ENCODE assay signal across 19 cellular contexts in the genomic region with DNA sequence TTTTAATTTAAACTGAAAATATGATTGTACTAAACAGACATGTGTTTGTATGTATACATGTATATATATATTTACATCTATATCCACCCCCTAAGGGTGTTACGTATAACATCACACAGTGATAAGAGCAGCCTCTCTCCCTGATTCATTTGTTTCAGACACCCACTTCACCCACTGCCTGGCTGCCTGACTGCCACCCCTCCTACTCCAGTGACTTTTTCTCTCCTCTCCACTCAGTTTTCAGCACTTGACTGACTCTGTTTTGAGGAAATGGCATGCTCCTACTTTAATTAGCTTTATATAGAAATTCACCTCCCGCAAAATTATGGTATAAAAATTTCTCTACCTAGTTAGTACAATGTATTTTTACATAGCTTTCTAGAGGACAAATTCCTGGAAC. TPM values are rescaled to one million over a fixed set of nuclear protein-coding genes. Genes with fewer than 3 reads are reported as not detected.
DNase-seq lines count a peak whose midpoint lies in the region; ATAC-seq and TF ChIP-seq lines count a peak whose summit lies in the region.
"Had no signal": no experiment of that assay in that cellular context is flagged by ENCODE, and none has a peak within 500 bp of the region (broad histone marks: within the 10 kb centered on the region; RNA-seq: fewer than 3 reads in every experiment).

No MANE protein-coding gene starts in this region.

- peak overlapping the region; percentile 77 for H3K27ac Mint-ChIP-seq in activated T-cell treated with anti-CD3 and anti-CD28 coated beads, Interleukin-2, amount 50 U/mL, for 72 hours
- H3K27ac Mint-ChIP-seq in CD8-positive, alpha-beta T cell: peak overlapping the region; percentile 28
- peak overlapping the region; percentile 76 for H3K27ac Mint-ChIP-seq in activated T-helper 1 cell treated with anti-CD3 and anti-CD28 coated beads, Interleukin-12 subunit alpha, Interleukin-12 subunit beta, Interleukin-2, Interleukin-4 antibody, amounts not matched to agents 30 ng/mL and 10 ng/mL and 1 ng/mL, durations not matched to agents 14 hours and 24 hours and 36 hours
- peak overlapping the region; percentile 13 for H3K27ac Mint-ChIP-seq in nephron progenitor cell
- H3K27ac Mint-ChIP-seq: HFFc6 had no signal

- TF ChIP-seq POLR2A in tibial nerve (IDR thresholded peaks at IDR 0.05): no peak

- H3K27me3 ChIP-seq in CD8-positive, alpha-beta T cell (ENCODE audit: insufficient read depth, low read length): no peaks in the 10 kb centered on the region
- H3K27me3 ChIP-seq in tibial nerve: no peaks in the 10 kb centered on the region
- H3K27me3 ChIP-seq: BE2C, SJSA1 had no signal

- ATAC-seq in activated T-cell treated with anti-CD3 and anti-CD28 coated beads, Interleukin-2, amount 50 U/mL, for 72 hours (replicated peaks in 1 of 2): no peak
- no peak for ATAC-seq in activated T-cell treated with anti-CD3 and anti-CD28 coated beads, Interleukin-2, amount 50 U/mL, for 4 hours
- ATAC-seq in CD8-positive, alpha-beta T cell: no peak
- no peak for ATAC-seq in GM19452 (IDR thresholded peaks at IDR 0.05; ENCODE audit: unreplicated experiment)

- H3K4me3 Mint-ChIP-seq in activated T-cell treated with anti-CD3 and anti-CD28 coated beads, Interleukin-2, amount 50 U/mL, for 72 hours: no peak overlapping the region
- no peak overlapping the region for H3K4me3 Mint-ChIP-seq in activated T-cell treated with anti-CD3 and anti-CD28 coated beads, Interleukin-2, amount 50 U/mL, for 4 hours
- H3K4me3 Mint-ChIP-seq in CD8-positive, alpha-beta T cell: no peak overlapping the region
- no peak overlapping the region for H3K4me3 Mint-ChIP-seq in activated T-helper 1 cell treated with anti-CD3 and anti-CD28 coated beads, Interleukin-12 subunit alpha, Interleukin-12 subunit beta, Interleukin-2, Interleukin-4 antibody, amounts not matched to agents 30 ng/mL and 10 ng/mL and 1 ng/mL, durations not matched to agents 14 hours and 24 hours and 36 hours
- H3K4me3 Mint-ChIP-seq in nephron progenitor cell: no peak overlapping the region
- H3K4me3 Mint-ChIP-seq: HFFc6 had no signal

- no peak overlapping the region for H3K27ac ChIP-seq in CD8-positive, alpha-beta T cell (ENCODE audit: low read depth, low read length)
- no peak overlapping the region for H3K27ac ChIP-seq in tibial nerve
- H3K27ac ChIP-seq: SJSA1 had no signal

- H3K27me3 Mint-ChIP-seq in activated T-cell treated with anti-CD3 and anti-CD28 coated beads, Interleukin-2, amount 50 U/mL, for 72 hours (ENCODE audit: low read depth): no peaks in the 10 kb centered on the region
- H3K27me3 Mint-ChIP-seq in activated T-cell treated with anti-CD3 and anti-CD28 coated beads, Interleukin-2, amount 50 U/mL, for 4 hours (ENCODE audit: low read depth): no peaks in the 10 kb centered on the region
- no peaks in the 10 kb centered on the region for H3K27me3 Mint-ChIP-seq in CD8-positive, alpha-beta T cell (ENCODE audit: low read depth)
- H3K27me3 Mint-ChIP-seq in activated T-helper 1 cell treated with anti-CD3 and anti-CD28 coated beads, Interleukin-12 subunit alpha, Interleukin-12 subunit beta, Interleukin-2, Interleukin-4 antibody, amounts not matched to agents 30 ng/mL and 10 ng/mL and 1 ng/mL, durations not matched to agents 14 hours and 24 hours and 36 hours (ENCODE audit: insufficient read depth): no peaks in the 10 kb centered on the region
- no peaks in the 10 kb centered on the region for H3K27me3 Mint-ChIP-seq in nephron progenitor cell (ENCODE audit: low read depth, poor library complexity)

- CTCF ChIA-PET in CD8-positive, alpha-beta T cell (lab: Charles Lee): no interaction called here

- H3K36me3 ChIP-seq in CD8-positive, alpha-beta T cell (ENCODE audit: insufficient read depth, low read length): peaks cover 43% of the 10 kb centered on the region
- H3K36me3 ChIP-seq in tibial nerve: peaks cover 6 to 95% (median 32%) of the 10 kb centered on the region in 3 donors

- WGBS in tibial nerve, 2 donors: 88 to 91% methylated on average over 2 of the region's 2 CpGs

- no peak overlapping the region for H3K4me3 ChIP-seq in CD8-positive, alpha-beta T cell (ENCODE audit: low read depth, low read length)
- H3K4me3 ChIP-seq in tibial nerve: no peak overlapping the region
- H3K4me3 ChIP-seq: SJSA1 had no signal

- no peak for TF ChIP-seq EP300 in tibial nerve (IDR thresholded peaks at IDR 0.05)

- TF ChIP-seq CTCF in CD8-positive, alpha-beta T cell (IDR thresholded peaks at IDR 0.05): no peak
- no peak for TF ChIP-seq CTCF in nephron progenitor cell (IDR thresholded peaks at IDR 0.05)
- no peak for TF ChIP-seq CTCF in tibial nerve (IDR thresholded peaks at IDR 0.05)

- no peaks in the 10 kb centered on the region for H3K9me3 Mint-ChIP-seq in activated T-cell treated with anti-CD3 and anti-CD28 coated beads, Interleukin-2, amount 50 U/mL, for 72 hours
- no peaks in the 10 kb centered on the region for H3K9me3 Mint-ChIP-seq in activated T-cell treated with anti-CD3 and anti-CD28 coated beads, Interleukin-2, amount 50 U/mL, for 4 hours
- H3K9me3 Mint-ChIP-seq in CD8-positive, alpha-beta T cell: no peaks in the 10 kb centered on the region
- H3K9me3 Mint-ChIP-seq in activated T-helper 1 cell treated with anti-CD3 and anti-CD28 coated beads, Interleukin-12 subunit alpha, Interleukin-12 subunit beta, Interleukin-2, Interleukin-4 antibody, amounts not matched to agents 30 ng/mL and 10 ng/mL and 1 ng/mL, durations not matched to agents 14 hours and 24 hours and 36 hours: no peaks in the 10 kb centered on the region
- H3K9me3 Mint-ChIP-seq in nephron progenitor cell: no peaks in the 10 kb centered on the region
- H3K9me3 Mint-ChIP-seq: HFFc6 had no signal

- no peaks in the 10 kb centered on the region for H3K9me3 ChIP-seq in CD8-positive, alpha-beta T cell (ENCODE audit: low read length)
- no peaks in the 10 kb centered on the region for H3K9me3 ChIP-seq in tibial nerve
- H3K9me3 ChIP-seq: BE2C, SJSA1 had no signal

- intact Hi-C loops in CD8-positive, alpha-beta T cell (cut with DNase I, micrococcal nuclease): no loop called here
- intact Hi-C loops in activated T-helper 1 cell treated with anti-CD3 and anti-CD28 coated beads, Interleukin-12 subunit alpha, Interleukin-12 subunit beta, Interleukin-2, Interleukin-4 antibody, amounts not matched to agents 30 ng/mL and 10 ng/mL and 1 ng/mL, durations not matched to agents 14 hours and 24 hours and 36 hours (cut with micrococcal nuclease): no loop called here

- H3K4me1 Mint-ChIP-seq in activated T-cell treated with anti-CD3 and anti-CD28 coated beads, Interleukin-2, amount 50 U/mL, for 72 hours (ENCODE audit: low read depth): no peaks in the 10 kb centered on the region
- H3K4me1 Mint-ChIP-seq in activated T-cell treated with anti-CD3 and anti-CD28 coated beads, Interleukin-2, amount 50 U/mL, for 4 hours (ENCODE audit: low read depth): peaks cover 4% of the 10 kb centered on the region
- no peaks in the 10 kb centered on the region for H3K4me1 Mint-ChIP-seq in CD8-positive, alpha-beta T cell (ENCODE audit: low read depth)
- H3K4me1 Mint-ChIP-seq in activated T-helper 1 cell treated with anti-CD3 and anti-CD28 coated beads, Interleukin-12 subunit alpha, Interleukin-12 subunit beta, Interleukin-2, Interleukin-4 antibody, amounts not matched to agents 30 ng/mL and 10 ng/mL and 1 ng/mL, durations not matched to agents 14 hours and 24 hours and 36 hours (ENCODE audit: low read depth): peaks cover 6% of the 10 kb centered on the region
- H3K4me1 Mint-ChIP-seq in nephron progenitor cell: no peaks in the 10 kb centered on the region

- POLR2A ChIA-PET in CD8-positive, alpha-beta T cell (lab: Charles Lee): no interaction called here

- H3K36me3 Mint-ChIP-seq in activated T-cell treated with anti-CD3 and anti-CD28 coated beads, Interleukin-2, amount 50 U/mL, for 72 hours (ENCODE audit: insufficient read depth in 2 of 2): peaks cover 3 to 25% of the 10 kb centered on the region in 2 donors
- peaks cover 26% of the 10 kb centered on the region for H3K36me3 Mint-ChIP-seq in activated T-cell treated with anti-CD3 and anti-CD28 coated beads, Interleukin-2, amount 50 U/mL, for 4 hours (ENCODE audit: insufficient read depth)
- H3K36me3 Mint-ChIP-seq in CD8-positive, alpha-beta T cell: peaks cover 78% of the 10 kb centered on the region
- peaks cover 37% of the 10 kb centered on the region for H3K36me3 Mint-ChIP-seq in activated T-helper 1 cell treated with anti-CD3 and anti-CD28 coated beads, Interleukin-12 subunit alpha, Interleukin-12 subunit beta, Interleukin-2, Interleukin-4 antibody, amounts not matched to agents 30 ng/mL and 10 ng/mL and 1 ng/mL, durations not matched to agents 14 hours and 24 hours and 36 hours (ENCODE audit: low read depth)
- H3K36me3 Mint-ChIP-seq in nephron progenitor cell (ENCODE audit: low read depth): peaks cover 68% of the 10 kb centered on the region

- DNase-seq in activated T-cell treated with anti-CD3 and anti-CD28 coated beads, Interleukin-2, amount 50 U/mL, for 72 hours: no peak
- no peak for DNase-seq in activated T-cell treated with anti-CD3 and anti-CD28 coated beads, Interleukin-2, amount 50 U/mL, for 4 hours
- DNase-seq in CD8-positive, alpha-beta T cell: no peak
- DNase-seq in activated T-helper 1 cell treated with anti-CD3 and anti-CD28 coated beads, Interleukin-12 subunit alpha, Interleukin-12 subunit beta, Interleukin-2, Interleukin-4 antibody, amounts not matched to agents 30 ng/mL and 10 ng/mL and 1 ng/mL, durations not matched to agents 14 hours and 24 hours and 36 hours (ENCODE audit: low spot score): no peak
- DNase-seq in nephron progenitor cell (no peak), tibial nerve (ENCODE audit: low spot score in 2 of 2) (no peak)
- DNase-seq: BE2C, DMS79, HFFc6, Karpas-422, NCI-H1417, NCI-H1694 treated with DMSO at 0.1 percent for 48 hours, NCI-H2081 treated with DMSO at 0.1 percent for 48 hours, NCI-H2171 treated with DMSO at 0.1 percent for 48 hours, NCI-H524 treated with DMSO at 0.1 percent for 48 hours, NCI-H82 had no signal

- H3K4me1 ChIP-seq in CD8-positive, alpha-beta T cell (ENCODE audit: insufficient read depth, low read length): no peaks in the 10 kb centered on the region
- no peaks in the 10 kb centered on the region for H3K4me1 ChIP-seq in tibial nerve
- H3K4me1 ChIP-seq: BE2C, SJSA1 had no signal

RNA-seq across cellular contexts. Expression of a gene that starts 20.0 kb away (rescaled TPM):
- 10 to 100 TPM; 67.3 to 79.7 TPM for total RNA-seq in activated T-cell treated with anti-CD3 and anti-CD28 coated beads, Interleukin-2, amount 50 U/mL, for 72 hours
- 10 to 100 TPM; 62.2 to 64.4 (median 63.6) TPM for total RNA-seq in activated T-cell treated with anti-CD3 and anti-CD28 coated beads, Interleukin-2, amount 50 U/mL, for 4 hours
- total RNA-seq in CD8-positive, alpha-beta T cell: 10 to 100 TPM; 34.0 to 41.7 TPM
- total RNA-seq in activated T-helper 1 cell treated with anti-CD3 and anti-CD28 coated beads, Interleukin-12 subunit alpha, Interleukin-12 subunit beta, Interleukin-2, Interleukin-4 antibody, amounts not matched to agents 30 ng/mL and 10 ng/mL and 1 ng/mL, durations not matched to agents 14 hours and 24 hours and 36 hours: 59.8 and 64.8 TPM in 2 replicates
- 10 to 100 TPM; 64.5 to 78.3 (median 71.9) TPM for total RNA-seq in tibial nerve

RNA-seq across cellular contexts. Expression of a gene that starts 22.7 kb away (rescaled TPM):
- 10 to 100 TPM; 56.1 to 68.9 TPM for total RNA-seq in activated T-cell treated with anti-CD3 and anti-CD28 coated beads, Interleukin-2, amount 50 U/mL, for 72 hours
- total RNA-seq in activated T-cell treated with anti-CD3 and anti-CD28 coated beads, Interleukin-2, amount 50 U/mL, for 4 hours: 10 to 100 TPM; 45.0 to 52.8 (median 47.3) TPM
- 10 to 100 TPM; 23.7 to 25.7 TPM for total RNA-seq in CD8-positive, alpha-beta T cell
- 54.2 and 55.4 TPM in 2 replicates for total RNA-seq in activated T-helper 1 cell treated with anti-CD3 and anti-CD28 coated beads, Interleukin-12 subunit alpha, Interleukin-12 subunit beta, Interleukin-2, Interleukin-4 antibody, amounts not matched to agents 30 ng/mL and 10 ng/mL and 1 ng/mL, durations not matched to agents 14 hours and 24 hours and 36 hours
- total RNA-seq in tibial nerve: 10 to 100 TPM; 36.5 to 49.8 (median 40.6) TPM

RNA-seq across cellular contexts. Expression of a gene that starts 41.4 kb away (rescaled TPM):
- not detected for total RNA-seq in activated T-cell treated with anti-CD3 and anti-CD28 coated beads, Interleukin-2, amount 50 U/mL, for 72 hours
- not detected for total RNA-seq in activated T-cell treated with anti-CD3 and anti-CD28 coated beads, Interleukin-2, amount 50 U/mL, for 4 hours
- total RNA-seq in CD8-positive, alpha-beta T cell: not detected
- total RNA-seq in activated T-helper 1 cell treated with anti-CD3 and anti-CD28 coated beads, Interleukin-12 subunit alpha, Interleukin-12 subunit beta, Interleukin-2, Interleukin-4 antibody, amounts not matched to agents 30 ng/mL and 10 ng/mL and 1 ng/mL, durations not matched to agents 14 hours and 24 hours and 36 hours: not detected in 2 replicates
- total RNA-seq in tibial nerve: not detected
- total RNA-seq: HFFc6, M059J, SJSA1 had no signal

RNA-seq across cellular contexts. Expression of a gene that starts 50.5 kb away (rescaled TPM):
- total RNA-seq in activated T-cell treated with anti-CD3 and anti-CD28 coated beads, Interleukin-2, amount 50 U/mL, for 72 hours: 1 to 10 TPM; 1.3 to 3.1 TPM
- total RNA-seq in activated T-cell treated with anti-CD3 and anti-CD28 coated beads, Interleukin-2, amount 50 U/mL, for 4 hours: 1 to 10 TPM; 1.5 to 4.9 (median 4.4) TPM
- 1 to 10 TPM; 2.7 to 2.9 TPM for total RNA-seq in CD8-positive, alpha-beta T cell
- total RNA-seq in activated T-helper 1 cell treated with anti-CD3 and anti-CD28 coated beads, Interleukin-12 subunit alpha, Interleukin-12 subunit beta, Interleukin-2, Interleukin-4 antibody, amounts not matched to agents 30 ng/mL and 10 ng/mL and 1 ng/mL, durations not matched to agents 14 hours and 24 hours and 36 hours: 2.1 and 2.7 TPM in 2 replicates
- total RNA-seq in tibial nerve: 1 to 10 TPM in 2 of 4 donors, under 1 TPM in 1, not detected in 1; 0.87 to 2.3 (median 1.2) TPM
- total RNA-seq: M059J had no signal

Comparison
In these comparisons a context has a peak if more than half of its experiments do, and no peak if none do; other contexts are left out.
1. H3K27ac Mint-ChIP-seq: peak in every context shown above with its lines; median percentile 77 in activated T-cell treated with anti-CD3 and anti-CD28 coated beads, Interleukin-2, amount 50 U/mL, for 72 hours; 76 in activated T-helper 1 cell treated with anti-CD3 and anti-CD28 coated beads, Interleukin-12 subunit alpha, Interleukin-12 subunit beta, Interleukin-2, Interleukin-4 antibody, amounts not matched to agents 30 ng/mL and 10 ng/mL and 1 ng/mL, durations not matched to agents 14 hours and 24 hours and 36 hours; 28 in CD8-positive, alpha-beta T cell; 13 in nephron progenitor cell.